Comparison of ENCODE assay signal across 14 cellular contexts in genomic region chr1:117026361-117026760, GRCh38.
"Had no signal": no experiment of that assay in that cellular context is flagged by ENCODE, and none has a peak within 500 bp of the region (broad histone marks: within the 10 kb centered on the region; RNA-seq: fewer than 3 reads in every experiment).

No MANE protein-coding gene starts in this region.

- H3K4me3 ChIP-seq: coronary artery, ovary, smooth muscle cell, uterus had no signal

- H3K36me3 ChIP-seq: ovary, uterus had no signal

- ATAC-seq: activated CD8-positive, alpha-beta memory T cell treated with anti-CD3 and anti-CD28 coated beads, Interleukin-2, amount 10 ng/mL, durations not matched to agents 7 days and 5 days had no signal

- H3K27ac ChIP-seq: coronary artery, ovary, uterus had no signal

- H3K9me3 ChIP-seq: ovary, uterus had no signal

- H3K27me3 ChIP-seq: ovary, uterus had no signal

- DNase-seq: activated CD4-positive, alpha-beta T cell treated with anti-CD3 and anti-CD28 coated beads for 1 hour; activated CD4-positive, alpha-beta T cell treated with anti-CD3 and anti-CD28 coated beads, Interleukin-2, amount 50 U/mL, for 48 hours; activated CD8-positive, alpha-beta memory T cell treated with anti-CD3 and anti-CD28 coated beads, Interleukin-2, amount 10 ng/mL, durations not matched to agents 7 days and 5 days; activated gamma-delta T cell; activated T-cell treated with anti-CD3 and anti-CD28 coated beads, Interleukin-2, amount 50 U/mL, for 24 hours; effector memory CD4-positive, alpha-beta T cell; glutamatergic neuron; nephron progenitor cell; ovary; retina; SW 1271; uterus had no signal

- H3K4me1 ChIP-seq: uterus had no signal
